In genomic region chr11:97574976-97575665, GRCh38 we compare ENCODE assay signal across 20 cellular contexts.
DNase-seq lines count a peak whose midpoint lies in the region; ATAC-seq and TF ChIP-seq lines count a peak whose summit lies in the region.
"Had no signal": no experiment of that assay in that cellular context is flagged by ENCODE, and none has a peak within 500 bp of the region (broad histone marks: within the 10 kb centered on the region; RNA-seq: fewer than 3 reads in every experiment).

No MANE protein-coding gene starts in this region.

- no peak overlapping the region for H3K4me3 ChIP-seq in kidney epithelial cell (ENCODE audit: low read depth, low read length)
- H3K4me3 ChIP-seq: GM23338, PC-9, SJSA1 had no signal

- no peaks in the 10 kb centered on the region for H3K27me3 ChIP-seq in kidney epithelial cell (ENCODE audit: control insufficient read depth, insufficient read depth, low read length)
- H3K27me3 ChIP-seq: BE2C, SJSA1 had no signal

- TF ChIP-seq CTCF in kidney epithelial cell (IDR thresholded peaks at IDR 0.05; ENCODE audit: insufficient read depth, low read length, poor library complexity, severe bottlenecking), result no peak

- DNase-seq in ELR (ENCODE audit: low read depth) (peak; percentile 59), LoVo (ENCODE audit: low spot score) (peak; percentile 5), SW480 (ENCODE audit: low spot score) (peak; percentile 87), kidney epithelial cell (ENCODE audit: low read depth) (peak; percentile 18), NCI-H1417 treated with DMSO at 0.1 percent for 48 hours (lab: John Stamatoyannopoulos, UW) (no peak)
- DNase-seq: BE2C; CD4-positive, CD25-positive, alpha-beta regulatory T cell; COR-L47; IMR-90; Kasumi-1; NCI-H1105 treated with DMSO at 0.1 percent for 48 hours; NCI-H1694 treated with DMSO at 0.1 percent for 48 hours; NCI-H510A treated with DMSO at 0.1 percent for 48 hours; NCI-H82; PC-9 had no signal

- no peaks in the 10 kb centered on the region for H3K36me3 ChIP-seq in kidney epithelial cell (ENCODE audit: control insufficient read depth, insufficient read depth, low read length)
- H3K36me3 ChIP-seq: BE2C, SJSA1 had no signal

- ATAC-seq in HG03097 (IDR thresholded peaks at IDR 0.05; ENCODE audit: low FRiP score, unreplicated experiment), result no peak
- ATAC-seq in GM18520 (IDR thresholded peaks at IDR 0.05; ENCODE audit: unreplicated experiment), result no peak
- no peak for ATAC-seq in HG02981 (IDR thresholded peaks at IDR 0.05; ENCODE audit: unreplicated experiment)
- ATAC-seq: GM23338 had no signal
